8 cellular contexts compared by ENCODE assay signal in the genomic region with DNA sequence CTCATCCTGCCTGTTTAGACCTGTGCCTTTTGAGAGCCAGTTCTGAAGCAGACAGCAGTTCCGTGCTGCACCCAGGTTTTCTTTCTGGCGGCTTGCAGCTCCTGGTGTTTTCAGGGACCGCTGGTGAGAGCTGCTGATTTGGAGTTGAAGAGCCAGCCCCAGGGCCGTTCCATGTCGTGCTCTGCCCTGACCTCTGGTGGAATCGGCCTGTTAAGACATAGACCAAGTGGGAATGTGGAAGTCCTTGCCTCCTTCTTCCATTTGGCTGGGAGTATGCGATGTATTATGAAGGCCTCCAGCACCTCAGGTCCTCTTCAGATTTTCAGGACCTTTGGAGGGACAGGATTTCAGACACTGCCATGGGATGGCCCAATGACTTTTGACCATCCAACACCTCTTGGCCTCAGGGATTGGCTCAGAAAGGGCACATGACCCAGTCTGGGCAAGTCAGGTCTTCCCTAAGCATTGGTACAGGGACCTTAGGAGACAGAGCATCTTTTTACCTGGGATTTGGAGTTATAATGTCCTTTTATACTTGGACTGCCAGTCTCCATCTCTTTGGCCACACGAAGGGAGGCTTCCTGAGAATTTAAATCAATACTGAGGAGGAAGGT.
DNase-seq lines count a peak whose midpoint lies in the region; ATAC-seq and TF ChIP-seq lines count a peak whose summit lies in the region.

No MANE protein-coding gene starts in this region.

- peak; percentile 83 for TF ChIP-seq CTCF in chondrocyte (IDR thresholded peaks at IDR 0.05)

- H3K27ac Mint-ChIP-seq in chondrocyte (ENCODE audit: unreplicated experiment), result no peak overlapping the region

- peaks cover 14% of the 10 kb centered on the region for H3K4me1 Mint-ChIP-seq in chondrocyte (ENCODE audit: low read depth)

- no peaks in the 10 kb centered on the region for H3K36me3 Mint-ChIP-seq in chondrocyte (ENCODE audit: low read depth)

- no peaks in the 10 kb centered on the region for H3K27me3 Mint-ChIP-seq in chondrocyte (ENCODE audit: low read depth)

- DNase-seq in DMS153 (lab: John Stamatoyannopoulos, UW) (peak; percentile 13), DMS153 treated with DMSO at 0.1 percent for 48 hours (lab: John Stamatoyannopoulos, UW; ENCODE audit: unreplicated experiment) (no peak), NCI-H2107 treated with DMSO at 0.1 percent for 48 hours (lab: John Stamatoyannopoulos, UW; ENCODE audit: unreplicated experiment) (peak; percentile 46), chondrocyte (ENCODE audit: low spot score) (no peak), left lobe of liver (ENCODE audit: low spot score) (peak; percentile 68)
- peak; percentile 42 for DNase-seq in activated CD4-positive, CD25-positive, alpha-beta regulatory T cell treated with anti-CD3 and anti-CD28 coated beads, Interleukin-2, amount 50 U/mL, for 72 hours
- peak; percentile 51 for DNase-seq in stimulated activated CD4-positive, alpha-beta T cell treated with anti-CD3 and anti-CD28 coated beads, Interleukin-4, amount 100 ng/mL, for 24 hours

- no peak overlapping the region for H3K4me3 Mint-ChIP-seq in chondrocyte (ENCODE audit: unreplicated experiment)

- ATAC-seq in HG02642 (IDR thresholded peaks at IDR 0.05; ENCODE audit: poor library complexity, unreplicated experiment) (peak; percentile 78), left lobe of liver (peak; percentile 100)

- peaks cover 3% of the 10 kb centered on the region for H3K9me3 Mint-ChIP-seq in chondrocyte (ENCODE audit: low read depth)

Comparison
In these comparisons a context has a peak if more than half of its experiments do, and no peak if none do; other contexts are left out.
1. DNase-seq: peak in DMS153 (single experiment), NCI-H2107 treated with DMSO at 0.1 percent for 48 hours (single experiment), activated CD4-positive, CD25-positive, alpha-beta regulatory T cell treated with anti-CD3 and anti-CD28 coated beads, Interleukin-2, amount 50 U/mL, for 72 hours (single experiment), left lobe of liver (single experiment) and stimulated activated CD4-positive, alpha-beta T cell treated with anti-CD3 and anti-CD28 coated beads, Interleukin-4, amount 100 ng/mL, for 24 hours (single experiment); none in DMS153 treated with DMSO at 0.1 percent for 48 hours (single experiment) and chondrocyte (single experiment).